Comparison of ENCODE assay signal across 21 cellular contexts in genomic region chr10:28125701-28126100, GRCh38.
DNase-seq lines count a peak whose midpoint lies in the region; ATAC-seq and TF ChIP-seq lines count a peak whose summit lies in the region.
"Had no signal": no experiment of that assay in that cellular context is flagged by ENCODE, and none has a peak within 500 bp of the region (broad histone marks: within the 10 kb centered on the region; RNA-seq: fewer than 3 reads in every experiment).

No MANE protein-coding gene starts in this region.

- H3K4me1 ChIP-seq in upper lobe of right lung = no peaks in the 10 kb centered on the region
- H3K4me1 ChIP-seq: prostate gland had no signal

- intact Hi-C loops in upper lobe of right lung (cut with DNase I) = no loop called here

- no peaks in the 10 kb centered on the region for H3K27me3 ChIP-seq in upper lobe of right lung
- H3K27me3 ChIP-seq: SJCRH30, transverse colon had no signal

- TF ChIP-seq CTCF in astrocyte of the cerebellum (IDR thresholded peaks at IDR 0.05; ENCODE audit: low read depth, low read length, missing control alignments) (no peak), upper lobe of right lung (IDR thresholded peaks at IDR 0.05) (no peak)

- peak; percentile 13 for DNase-seq in H4 (ENCODE audit: low spot score)
- peak; percentile 80 for DNase-seq in astrocyte of the cerebellum (ENCODE audit: low read depth)
- DNase-seq in fibroblast of the conjunctiva (ENCODE audit: low read depth) = peak; percentile 48
- no peak for DNase-seq in upper lobe of right lung
- no peak for DNase-seq in OCI-M2 (lab: John Stamatoyannopoulos, UW; ENCODE audit: unreplicated experiment)
- DNase-seq in NK-92 treated with Interleukin-12 subunit alpha and Interleukin-12 subunit beta, amount 100 ng/mL, for 24 hours (lab: John Stamatoyannopoulos, UW) = no peak
- no peak for DNase-seq in COLO829 (ENCODE audit: low spot score)
- DNase-seq: activated CD8-positive, alpha-beta T cell treated with anti-CD3 and anti-CD28 coated beads, Interleukin-2, amount 10 ng/mL, durations not matched to agents 7 days and 5 days; activated T-cell treated with anti-CD3 and anti-CD28 coated beads, Interleukin-2, amount 50 U/mL, for 72 hours; CD4-positive, alpha-beta memory T cell; cerebellar nuclear complex; DND-41; NCI-H2029 treated with DMSO at 0.1 percent for 48 hours; NCI-H524; nephron progenitor cell; SJCRH30; stimulated activated CD4-positive, alpha-beta T cell treated with anti-CD3 and anti-CD28 coated beads, Interleukin-12 subunit alpha, Interleukin-12 subunit beta, amount 100 ng/mL, for 4 hours; T-helper 2 cell; transverse colon had no signal

- H3K9me3 ChIP-seq in upper lobe of right lung = no peaks in the 10 kb centered on the region
- H3K9me3 ChIP-seq: prostate gland, SJCRH30, transverse colon had no signal

- H3K36me3 ChIP-seq in upper lobe of right lung = no peaks in the 10 kb centered on the region
- H3K36me3 ChIP-seq: prostate gland, SJCRH30 had no signal

- no peak overlapping the region for H3K4me3 ChIP-seq in astrocyte of the cerebellum (ENCODE audit: low read depth, low read length)
- no peak overlapping the region for H3K4me3 ChIP-seq in upper lobe of right lung
- H3K4me3 ChIP-seq: prostate gland, SJCRH30, transverse colon had no signal

- in situ Hi-C loops in astrocyte of the cerebellum (cut with HindIII; ENCODE audit: low sequenced_read_pairs) = no loop called here

- peak; percentile 69 for ATAC-seq in upper lobe of right lung
- ATAC-seq: activated CD8-positive, alpha-beta T cell treated with anti-CD3 and anti-CD28 coated beads, Interleukin-2, amount 10 ng/mL, durations not matched to agents 7 days and 5 days; activated T-cell treated with anti-CD3 and anti-CD28 coated beads, Interleukin-2, amount 50 U/mL, for 72 hours; WTC11 had no signal

- no peak overlapping the region for H3K27ac ChIP-seq in upper lobe of right lung
- H3K27ac ChIP-seq: prostate gland, transverse colon had no signal

Comparison
In these comparisons a context has a peak if more than half of its experiments do, and no peak if none do; other contexts are left out.
1. DNase-seq: peak in H4 (single experiment), astrocyte of the cerebellum (single experiment) and fibroblast of the conjunctiva (single experiment); none in upper lobe of right lung (single experiment), OCI-M2 (single experiment), NK-92 treated with Interleukin-12 subunit alpha and Interleukin-12 subunit beta, amount 100 ng/mL, for 24 hours (single experiment) and COLO829 (single experiment).